Comparison of ENCODE assay signal across 1 cellular context in the genomic region with DNA sequence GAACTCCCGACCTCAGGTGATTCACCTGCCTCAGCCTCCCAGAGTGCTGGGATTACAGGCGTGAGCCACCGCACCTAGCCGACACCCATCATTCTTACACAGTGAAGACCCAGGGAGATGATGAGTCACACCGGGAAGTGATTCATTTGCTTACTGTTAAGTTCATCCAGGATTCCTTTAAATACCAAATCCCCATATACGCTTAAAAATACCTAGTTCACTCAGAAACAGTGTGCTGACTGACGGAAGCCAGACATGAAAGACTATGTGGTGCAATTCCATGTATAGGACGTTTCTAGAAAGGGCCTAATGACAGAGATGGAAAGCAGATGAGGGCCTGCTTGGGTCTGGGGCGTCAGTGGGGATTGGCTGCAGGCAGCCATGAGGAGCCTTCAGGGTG.
TF ChIP-seq lines count a peak whose summit lies in the region.

No MANE protein-coding gene starts in this region.

TF ChIP-seq in K562, 482 proteins besides CTCF, POLR2A, EP300 and RAD21 (continued from another document and continues in another):
- TF ChIP-seq, protein P1, sequence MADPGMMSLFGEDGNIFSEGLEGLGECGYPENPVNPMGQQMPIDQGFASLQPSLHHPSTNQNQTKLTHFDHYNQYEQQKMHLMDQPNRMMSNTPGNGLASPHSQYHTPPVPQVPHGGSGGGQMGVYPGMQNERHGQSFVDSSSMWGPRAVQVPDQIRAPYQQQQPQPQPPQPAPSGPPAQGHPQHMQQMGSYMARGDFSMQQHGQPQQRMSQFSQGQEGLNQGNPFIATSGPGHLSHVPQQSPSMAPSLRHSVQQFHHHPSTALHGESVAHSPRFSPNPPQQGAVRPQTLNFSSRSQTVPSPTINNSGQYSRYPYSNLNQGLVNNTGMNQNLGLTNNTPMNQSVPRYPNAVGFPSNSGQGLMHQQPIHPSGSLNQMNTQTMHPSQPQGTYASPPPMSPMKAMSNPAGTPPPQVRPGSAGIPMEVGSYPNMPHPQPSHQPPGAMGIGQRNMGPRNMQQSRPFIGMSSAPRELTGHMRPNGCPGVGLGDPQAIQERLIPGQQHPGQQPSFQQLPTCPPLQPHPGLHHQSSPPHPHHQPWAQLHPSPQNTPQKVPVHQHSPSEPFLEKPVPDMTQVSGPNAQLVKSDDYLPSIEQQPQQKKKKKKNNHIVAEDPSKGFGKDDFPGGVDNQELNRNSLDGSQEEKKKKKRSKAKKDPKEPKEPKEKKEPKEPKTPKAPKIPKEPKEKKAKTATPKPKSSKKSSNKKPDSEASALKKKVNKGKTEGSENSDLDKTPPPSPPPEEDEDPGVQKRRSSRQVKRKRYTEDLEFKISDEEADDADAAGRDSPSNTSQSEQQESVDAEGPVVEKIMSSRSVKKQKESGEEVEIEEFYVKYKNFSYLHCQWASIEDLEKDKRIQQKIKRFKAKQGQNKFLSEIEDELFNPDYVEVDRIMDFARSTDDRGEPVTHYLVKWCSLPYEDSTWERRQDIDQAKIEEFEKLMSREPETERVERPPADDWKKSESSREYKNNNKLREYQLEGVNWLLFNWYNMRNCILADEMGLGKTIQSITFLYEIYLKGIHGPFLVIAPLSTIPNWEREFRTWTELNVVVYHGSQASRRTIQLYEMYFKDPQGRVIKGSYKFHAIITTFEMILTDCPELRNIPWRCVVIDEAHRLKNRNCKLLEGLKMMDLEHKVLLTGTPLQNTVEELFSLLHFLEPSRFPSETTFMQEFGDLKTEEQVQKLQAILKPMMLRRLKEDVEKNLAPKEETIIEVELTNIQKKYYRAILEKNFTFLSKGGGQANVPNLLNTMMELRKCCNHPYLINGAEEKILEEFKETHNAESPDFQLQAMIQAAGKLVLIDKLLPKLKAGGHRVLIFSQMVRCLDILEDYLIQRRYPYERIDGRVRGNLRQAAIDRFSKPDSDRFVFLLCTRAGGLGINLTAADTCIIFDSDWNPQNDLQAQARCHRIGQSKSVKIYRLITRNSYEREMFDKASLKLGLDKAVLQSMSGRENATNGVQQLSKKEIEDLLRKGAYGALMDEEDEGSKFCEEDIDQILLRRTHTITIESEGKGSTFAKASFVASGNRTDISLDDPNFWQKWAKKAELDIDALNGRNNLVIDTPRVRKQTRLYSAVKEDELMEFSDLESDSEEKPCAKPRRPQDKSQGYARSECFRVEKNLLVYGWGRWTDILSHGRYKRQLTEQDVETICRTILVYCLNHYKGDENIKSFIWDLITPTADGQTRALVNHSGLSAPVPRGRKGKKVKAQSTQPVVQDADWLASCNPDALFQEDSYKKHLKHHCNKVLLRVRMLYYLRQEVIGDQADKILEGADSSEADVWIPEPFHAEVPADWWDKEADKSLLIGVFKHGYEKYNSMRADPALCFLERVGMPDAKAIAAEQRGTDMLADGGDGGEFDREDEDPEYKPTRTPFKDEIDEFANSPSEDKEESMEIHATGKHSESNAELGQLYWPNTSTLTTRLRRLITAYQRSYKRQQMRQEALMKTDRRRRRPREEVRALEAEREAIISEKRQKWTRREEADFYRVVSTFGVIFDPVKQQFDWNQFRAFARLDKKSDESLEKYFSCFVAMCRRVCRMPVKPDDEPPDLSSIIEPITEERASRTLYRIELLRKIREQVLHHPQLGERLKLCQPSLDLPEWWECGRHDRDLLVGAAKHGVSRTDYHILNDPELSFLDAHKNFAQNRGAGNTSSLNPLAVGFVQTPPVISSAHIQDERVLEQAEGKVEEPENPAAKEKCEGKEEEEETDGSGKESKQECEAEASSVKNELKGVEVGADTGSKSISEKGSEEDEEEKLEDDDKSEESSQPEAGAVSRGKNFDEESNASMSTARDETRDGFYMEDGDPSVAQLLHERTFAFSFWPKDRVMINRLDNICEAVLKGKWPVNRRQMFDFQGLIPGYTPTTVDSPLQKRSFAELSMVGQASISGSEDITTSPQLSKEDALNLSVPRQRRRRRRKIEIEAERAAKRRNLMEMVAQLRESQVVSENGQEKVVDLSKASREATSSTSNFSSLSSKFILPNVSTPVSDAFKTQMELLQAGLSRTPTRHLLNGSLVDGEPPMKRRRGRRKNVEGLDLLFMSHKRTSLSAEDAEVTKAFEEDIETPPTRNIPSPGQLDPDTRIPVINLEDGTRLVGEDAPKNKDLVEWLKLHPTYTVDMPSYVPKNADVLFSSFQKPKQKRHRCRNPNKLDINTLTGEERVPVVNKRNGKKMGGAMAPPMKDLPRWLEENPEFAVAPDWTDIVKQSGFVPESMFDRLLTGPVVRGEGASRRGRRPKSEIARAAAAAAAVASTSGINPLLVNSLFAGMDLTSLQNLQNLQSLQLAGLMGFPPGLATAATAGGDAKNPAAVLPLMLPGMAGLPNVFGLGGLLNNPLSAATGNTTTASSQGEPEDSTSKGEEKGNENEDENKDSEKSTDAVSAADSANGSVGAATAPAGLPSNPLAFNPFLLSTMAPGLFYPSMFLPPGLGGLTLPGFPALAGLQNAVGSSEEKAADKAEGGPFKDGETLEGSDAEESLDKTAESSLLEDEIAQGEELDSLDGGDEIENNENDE (IDR thresholded peaks at IDR 0.05; ENCODE audit: low read depth, low read length), result no peak
- TF ChIP-seq SMARCA5 (IDR thresholded peaks at IDR 0.05) (no peak), ZNF24 (IDR thresholded peaks at IDR 0.05) (no peak), ZNF274 (IDR thresholded peaks at IDR 0.05; ENCODE audit: borderline replicate concordance, low read depth, low read length) (no peak), SMARCE1 (IDR thresholded peaks at IDR 0.05) (peak; percentile 71), MTF1 (CRISPR knock-in tag; IDR thresholded peaks at IDR 0.05; ENCODE audit: borderline replicate concordance) (no peak), CBFA2T3 (IDR thresholded peaks at IDR 0.05) (no peak), CBX1 (IDR thresholded peaks at IDR 0.05; ENCODE audit: low read depth) (no peak), ZC3H8 (IDR thresholded peaks at IDR 0.05) (no peak), ZNF699 (CRISPR knock-in tag; IDR thresholded peaks at IDR 0.05; ENCODE audit: insufficient replicate concordance) (no peak), ELF1 (tag; IDR thresholded peaks at IDR 0.05) (no peak), CTBP1 (IDR thresholded peaks at IDR 0.05; ENCODE audit: borderline replicate concordance) (no peak), TRIM25 (IDR thresholded peaks at IDR 0.05; ENCODE audit: borderline replicate concordance) (no peak), ZNF23 (CRISPR knock-in tag; IDR thresholded peaks at IDR 0.05) (no peak), KLF1 (tag; IDR thresholded peaks at IDR 0.05) (no peak), ATF4 (CRISPR knock-in tag; IDR thresholded peaks at IDR 0.05) (no peak), ZNF696 (CRISPR knock-in tag; conservative IDR thresholded peaks at IDR 0.05) (no peak), NCOA6 (IDR thresholded peaks at IDR 0.05) (no peak), DIDO1 (tag; IDR thresholded peaks at IDR 0.05; ENCODE audit: low read depth) (no peak), ZNF398 (CRISPR knock-in tag; IDR thresholded peaks at IDR 0.05) (no peak), FOXJ2 (tag; IDR thresholded peaks at IDR 0.05) (no peak), MAZ (CRISPR knock-in tag; conservative IDR thresholded peaks at IDR 0.05 in 1 of 2, IDR thresholded peaks at IDR 0.05 in 1 of 2) (no peak), PURB (CRISPR knock-in tag; IDR thresholded peaks at IDR 0.05; ENCODE audit: low read depth) (no peak), TAF7 (tag; IDR thresholded peaks at IDR 0.05) (no peak), NELFE (IDR thresholded peaks at IDR 0.05; ENCODE audit: insufficient read depth, insufficient read length) (no peak), BCOR (IDR thresholded peaks at IDR 0.05) (no peak), ZNF408 (CRISPR knock-in tag; IDR thresholded peaks at IDR 0.05; ENCODE audit: low read depth) (no peak), DPF2 (IDR thresholded peaks at IDR 0.05) (peak; percentile 50; the same call in 1 of the 2 replicates), SP1 (CRISPR knock-in tag; IDR thresholded peaks at IDR 0.05) (no peak), HLTF (IDR thresholded peaks at IDR 0.05) (no peak), ARNT (IDR thresholded peaks at IDR 0.05) (no peak), E2F1 (CRISPR knock-in tag; IDR thresholded peaks at IDR 0.05) (no peak), SNRNP70 (optimal IDR thresholded peaks at IDR 0.05; ENCODE audit: low read depth, low read length) (no peak), SMARCA4 (IDR thresholded peaks at IDR 0.05) (peak; percentile 67)
- TF ChIP-seq, protein P2, sequence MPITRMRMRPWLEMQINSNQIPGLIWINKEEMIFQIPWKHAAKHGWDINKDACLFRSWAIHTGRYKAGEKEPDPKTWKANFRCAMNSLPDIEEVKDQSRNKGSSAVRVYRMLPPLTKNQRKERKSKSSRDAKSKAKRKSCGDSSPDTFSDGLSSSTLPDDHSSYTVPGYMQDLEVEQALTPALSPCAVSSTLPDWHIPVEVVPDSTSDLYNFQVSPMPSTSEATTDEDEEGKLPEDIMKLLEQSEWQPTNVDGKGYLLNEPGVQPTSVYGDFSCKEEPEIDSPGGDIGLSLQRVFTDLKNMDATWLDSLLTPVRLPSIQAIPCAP (CRISPR knock-in tag; IDR thresholded peaks at IDR 0.05; ENCODE audit: borderline replicate concordance), result no peak
- TF ChIP-seq, protein P3, sequence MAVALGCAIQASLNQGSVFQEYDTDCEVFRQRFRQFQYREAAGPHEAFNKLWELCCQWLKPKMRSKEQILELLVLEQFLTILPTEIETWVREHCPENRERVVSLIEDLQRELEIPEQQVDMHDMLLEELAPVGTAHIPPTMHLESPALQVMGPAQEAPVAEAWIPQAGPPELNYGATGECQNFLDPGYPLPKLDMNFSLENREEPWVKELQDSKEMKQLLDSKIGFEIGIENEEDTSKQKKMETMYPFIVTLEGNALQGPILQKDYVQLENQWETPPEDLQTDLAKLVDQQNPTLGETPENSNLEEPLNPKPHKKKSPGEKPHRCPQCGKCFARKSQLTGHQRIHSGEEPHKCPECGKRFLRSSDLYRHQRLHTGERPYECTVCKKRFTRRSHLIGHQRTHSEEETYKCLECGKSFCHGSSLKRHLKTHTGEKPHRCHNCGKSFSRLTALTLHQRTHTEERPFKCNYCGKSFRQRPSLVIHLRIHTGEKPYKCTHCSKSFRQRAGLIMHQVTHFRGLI (CRISPR knock-in tag; IDR thresholded peaks at IDR 0.05), result no peak
- TF ChIP-seq, protein P4, sequence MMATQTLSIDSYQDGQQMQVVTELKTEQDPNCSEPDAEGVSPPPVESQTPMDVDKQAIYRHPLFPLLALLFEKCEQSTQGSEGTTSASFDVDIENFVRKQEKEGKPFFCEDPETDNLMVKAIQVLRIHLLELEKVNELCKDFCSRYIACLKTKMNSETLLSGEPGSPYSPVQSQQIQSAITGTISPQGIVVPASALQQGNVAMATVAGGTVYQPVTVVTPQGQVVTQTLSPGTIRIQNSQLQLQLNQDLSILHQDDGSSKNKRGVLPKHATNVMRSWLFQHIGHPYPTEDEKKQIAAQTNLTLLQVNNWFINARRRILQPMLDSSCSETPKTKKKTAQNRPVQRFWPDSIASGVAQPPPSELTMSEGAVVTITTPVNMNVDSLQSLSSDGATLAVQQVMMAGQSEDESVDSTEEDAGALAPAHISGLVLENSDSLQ (IDR thresholded peaks at IDR 0.05), result peak; percentile 26; the same call in 1 of the 2 replicates
- TF ChIP-seq, protein P5, sequence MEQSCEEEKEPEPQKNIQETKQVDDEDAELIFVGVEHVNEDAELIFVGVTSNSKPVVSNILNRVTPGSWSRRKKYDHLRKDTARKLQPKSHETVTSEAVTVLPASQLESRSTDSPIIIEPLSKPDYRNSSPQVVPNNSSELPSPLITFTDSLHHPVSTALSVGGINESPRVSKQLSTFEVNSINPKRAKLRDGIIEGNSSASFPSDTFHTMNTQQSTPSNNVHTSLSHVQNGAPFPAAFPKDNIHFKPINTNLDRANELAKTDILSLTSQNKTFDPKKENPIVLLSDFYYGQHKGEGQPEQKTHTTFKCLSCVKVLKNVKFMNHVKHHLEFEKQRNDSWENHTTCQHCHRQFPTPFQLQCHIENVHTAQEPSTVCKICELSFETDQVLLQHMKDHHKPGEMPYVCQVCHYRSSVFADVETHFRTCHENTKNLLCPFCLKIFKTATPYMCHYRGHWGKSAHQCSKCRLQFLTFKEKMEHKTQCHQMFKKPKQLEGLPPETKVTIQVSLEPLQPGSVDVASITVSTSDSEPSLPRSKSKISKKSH (CRISPR knock-in tag; IDR thresholded peaks at IDR 0.05), result no peak
